ENCODE assay signal across 29 cellular contexts in the genomic region with DNA sequence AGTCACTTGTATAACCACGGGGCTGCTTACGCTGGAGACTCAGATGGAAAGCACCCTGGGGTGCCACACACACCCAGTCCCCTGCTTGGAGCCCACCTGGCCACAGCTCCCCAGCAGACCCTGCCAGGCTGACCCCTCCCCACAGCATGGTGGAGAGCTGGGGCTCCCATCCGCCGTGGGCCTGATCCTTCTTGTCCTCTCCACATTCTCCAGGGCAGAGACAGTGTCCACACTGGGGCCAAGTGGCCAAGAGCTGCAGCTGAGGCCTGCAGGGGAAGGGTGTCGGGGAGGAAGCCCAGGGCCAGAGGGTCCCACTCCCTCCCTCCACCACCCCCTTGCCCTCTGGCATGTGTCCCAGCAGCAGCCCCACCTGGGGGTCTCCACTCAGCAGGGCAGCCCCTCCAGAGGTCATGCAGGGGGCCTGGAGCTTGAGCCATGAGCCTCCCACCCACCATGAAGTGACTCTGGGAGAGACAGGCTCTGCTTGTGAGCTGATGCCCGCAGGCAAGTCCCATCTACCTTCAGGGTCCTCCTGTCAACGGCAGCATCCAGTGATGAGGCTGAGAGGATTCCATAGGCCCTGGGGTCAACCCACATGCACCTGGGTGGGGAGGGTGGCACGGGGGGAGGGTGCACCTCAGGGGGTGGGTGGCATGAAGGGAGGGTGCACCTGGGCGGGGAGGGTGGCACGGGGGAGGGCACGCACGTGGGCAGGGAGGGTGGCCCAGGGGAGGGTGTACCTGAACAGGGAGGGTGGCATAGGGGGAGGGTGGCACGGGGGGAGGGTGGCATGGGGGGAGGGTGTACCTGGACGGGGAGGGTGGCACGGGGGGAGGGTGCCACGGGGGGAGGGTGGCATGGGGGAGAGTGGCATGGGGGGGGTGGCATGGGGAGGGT.
"Had no signal": no experiment of that assay in that cellular context is flagged by ENCODE, and none has a peak within 500 bp of the region (broad histone marks: within the 10 kb centered on the region; RNA-seq: fewer than 3 reads in every experiment).

No MANE protein-coding gene starts in this region.

- H3K4me3 ChIP-seq: adrenal gland, body of pancreas, esophagus muscularis mucosa, gastrocnemius medialis had no signal

- FAIRE-seq: colon had no signal

- ATAC-seq: activated CD4-positive, alpha-beta T cell treated with anti-CD3 and anti-CD28 coated beads for 36 hours; activated CD8-positive, alpha-beta memory T cell treated with anti-CD3 and anti-CD28 coated beads, Interleukin-2, amount 10 ng/mL, durations not matched to agents 7 days and 5 days; activated CD8-positive, alpha-beta T cell treated with anti-CD3 and anti-CD28 coated beads, Interleukin-2, amount 10 ng/mL, durations not matched to agents 7 days and 5 days; activated naive CD8-positive, alpha-beta T cell treated with anti-CD3 and anti-CD28 coated beads, Interleukin-2, amount 50 U/mL, for 24 hours; body of pancreas; effector memory CD8-positive, alpha-beta T cell; foreskin keratinocyte; gastrocnemius medialis had no signal

- H3K4me1 ChIP-seq: body of pancreas, foreskin keratinocyte, gastrocnemius medialis had no signal

- H3K27me3 ChIP-seq: adrenal gland, body of pancreas, esophagus muscularis mucosa, foreskin keratinocyte, gastrocnemius medialis had no signal

- H3K27ac ChIP-seq: adrenal gland, body of pancreas, esophagus muscularis mucosa, foreskin keratinocyte, gastrocnemius medialis had no signal

- DNase-seq: activated CD4-positive, alpha-beta memory T cell treated with anti-CD3 and anti-CD28 coated beads for 36 hours; activated CD4-positive, alpha-beta T cell treated with anti-CD3 and anti-CD28 coated beads for 36 hours; activated CD4-positive, alpha-beta T cell treated with anti-CD3 and anti-CD28 coated beads, Interleukin-2, amount 10 ng/mL, durations not matched to agents 24 days and 14 days; activated CD4-positive, CD25-positive, alpha-beta regulatory T cell; activated CD4-positive, CD25-positive, alpha-beta regulatory T cell treated with anti-CD3 and anti-CD28 coated beads, Interleukin-2, amount 50 U/mL, for 72 hours; activated CD8-positive, alpha-beta memory T cell treated with anti-CD3 and anti-CD28 coated beads, Interleukin-2, amount 10 ng/mL, durations not matched to agents 7 days and 5 days; activated CD8-positive, alpha-beta memory T cell treated with anti-CD3 and anti-CD28 coated beads, Interleukin-2, amount 50 U/mL, for 4 hours; activated CD8-positive, alpha-beta T cell treated with anti-CD3 and anti-CD28 coated beads, Interleukin-2, amount 10 ng/mL, durations not matched to agents 7 days and 5 days; activated effector memory CD4-positive, alpha-beta T cell treated with anti-CD3 and anti-CD28 coated beads, Interleukin-2, amount 50 U/mL, for 16 hours; activated naive CD4-positive, alpha-beta T cell treated with anti-CD3 and anti-CD28 coated beads for 36 hours; activated naive CD8-positive, alpha-beta T cell treated with anti-CD3 and anti-CD28 coated beads for 36 hours; activated naive CD8-positive, alpha-beta T cell treated with anti-CD3 and anti-CD28 coated beads, Interleukin-2, amount 50 U/mL, for 24 hours; activated T-cell treated with anti-CD3 and anti-CD28 coated beads, Interleukin-2, amount 50 U/mL, for 1 hour; activated T-cell treated with anti-CD3 and anti-CD28 coated beads, Interleukin-2, amount 50 U/mL, for 48 hours; adrenal gland; amygdala; aorta; body of pancreas; caudate nucleus; cortex of kidney; dermis blood vessel endothelial cell; effector CD4-positive, alpha-beta T cell; effector memory CD8-positive, alpha-beta T cell; foreskin keratinocyte; gastrocnemius medialis; glutamatergic neuron; T-helper 2 cell had no signal

- H3K9me3 ChIP-seq: adrenal gland, body of pancreas, esophagus muscularis mucosa, gastrocnemius medialis had no signal

- H3K36me3 ChIP-seq: adrenal gland, esophagus muscularis mucosa, gastrocnemius medialis had no signal
